1 cellular context compared by ENCODE assay signal in genomic region chr15:67524235-67524634, GRCh38.
TF ChIP-seq lines count a peak whose summit lies in the region.

No MANE protein-coding gene starts in this region.

TF ChIP-seq in HEK293, 187 proteins besides CTCF, POLR2A, EP300 and RAD21 (continued from another document):
- 0 out of 2 replicates have a peak, but pooled peaks have one; percentile 17 for TF ChIP-seq BCL6B (tag by site-specific recombination; IDR thresholded peaks at IDR 0.05)
- no peak for TF ChIP-seq KLF1 (tag by site-specific recombination; IDR thresholded peaks at IDR 0.05)
- TF ChIP-seq ZNF776 (tag by site-specific recombination; IDR thresholded peaks at IDR 0.05; ENCODE audit: borderline replicate concordance) = no peak
TF ChIP-seq in HEK293: peak in this region for 4.
